In genomic region chr4:68256284-68256683, GRCh38 we compare ENCODE assay signal across 25 cellular contexts. TPM values are rescaled to one million over a fixed set of nuclear protein-coding genes. Genes with fewer than 3 reads are reported as not detected.
DNase-seq lines count a peak whose midpoint lies in the region; ATAC-seq, FAIRE-seq and TF ChIP-seq lines count a peak whose summit lies in the region.
"Had no signal": no experiment of that assay in that cellular context is flagged by ENCODE, and none has a peak within 500 bp of the region (broad histone marks: within the 10 kb centered on the region; RNA-seq: fewer than 3 reads in every experiment).

No MANE protein-coding gene starts in this region.

- DNase-seq in HepG2 (ENCODE audit: low spot score) (no peak), right lobe of liver (no peak), K562 (ENCODE audit: extremely low read depth in 1 of 4, low spot score in 3 of 4) (peak in 2 of 4 experiments; percentile 7 to 67), mesendoderm (peak; percentile 89), Karpas-422 (no peak)
- DNase-seq: AML-193, COR-L47, GDM1, H9, NCI-H1105, NCI-H1694, NCI-H2227 treated with DMSO at 0.1 percent for 48 hours, NCI-H510A treated with DMSO at 0.1 percent for 48 hours, NCI-H774, PC-9 had no signal

- H2BK15ac ChIP-seq in mesendoderm (replicated peaks; ENCODE audit: low read depth): no peak overlapping the region

- WGBS in HepG2 (ENCODE audit: low lambda C conversion rate): 24% methylated on average over 3 of the region's 3 CpGs
- WGBS in right lobe of liver (ENCODE audit: insufficient coverage, low coverage, low lambda C conversion rate, missing lambda C conversion rate): 35% methylated on average over 3 of the region's 3 CpGs
- 6% methylated on average over 3 of the region's 3 CpGs for WGBS in K562 (ENCODE audit: insufficient coverage, low coverage, missing lambda C conversion rate)
- WGBS in mesendoderm (ENCODE audit: extremely low coverage, insufficient coverage, low lambda C conversion rate): no CpG with 5 or more reads among the region's 3 CpGs

- H3K79me2 ChIP-seq in HepG2 (ENCODE audit: insufficient read depth, low read length) (no peaks in the 10 kb centered on the region), K562 (ENCODE audit: control insufficient read depth, insufficient read depth, low read length) (no peaks in the 10 kb centered on the region), mesendoderm (ENCODE audit: control insufficient read depth, insufficient read depth, low read length) (no peaks in the 10 kb centered on the region), Karpas-422 (ENCODE audit: low read length) (no peaks in the 10 kb centered on the region)

- no peaks in the 10 kb centered on the region for H3K36me3 ChIP-seq in HepG2 (replicated peaks in 1 of 2; ENCODE audit: control insufficient read depth in 1 of 2, insufficient read depth in 2 of 2, low read length in 2 of 2)
- H3K36me3 ChIP-seq in right lobe of liver: no peaks in the 10 kb centered on the region
- no peaks in the 10 kb centered on the region for H3K36me3 ChIP-seq in K562 (ENCODE audit: control insufficient read depth, insufficient read depth, low read length)
- no peaks in the 10 kb centered on the region for H3K36me3 ChIP-seq in mesendoderm (ENCODE audit: control insufficient read depth, insufficient read depth, low read length)
- H3K36me3 ChIP-seq in Karpas-422 (ENCODE audit: insufficient read depth, low read length): no peaks in the 10 kb centered on the region

- H3K27ac ChIP-seq in HepG2 (ENCODE audit: extremely low read length, insufficient read depth, low read length) (no peak overlapping the region), right lobe of liver (no peak overlapping the region), K562 (ENCODE audit: extremely low read depth, low read depth, low read length) (peak overlapping the region; percentile 63; the same call in 1 of the 3 replicates), mesendoderm (ENCODE audit: low read depth, low read length) (no peak overlapping the region), Karpas-422 (ENCODE audit: low read length) (no peak overlapping the region)
- H3K27ac ChIP-seq: 22Rv1, HL-60, PC-9, RWPE1 had no signal

- no peaks in the 10 kb centered on the region for H3K9me1 ChIP-seq in K562 (ENCODE audit: control insufficient read depth, insufficient read depth, low read length)

- no peak overlapping the region for H4K8ac ChIP-seq in mesendoderm (ENCODE audit: low read depth, low read length)

- no peak overlapping the region for H3K18ac ChIP-seq in mesendoderm (ENCODE audit: low read length)

- no peak overlapping the region for H4K5ac ChIP-seq in mesendoderm (ENCODE audit: low read length)

- H3K4me1 ChIP-seq in HepG2 (ENCODE audit: insufficient read depth, low read length) (no peaks in the 10 kb centered on the region), right lobe of liver (no peaks in the 10 kb centered on the region), K562 (replicated peaks in 1 of 2; ENCODE audit: control insufficient read depth in 2 of 2, insufficient read depth in 2 of 2, low read length in 2 of 2) (peaks cover 0 to 10% of the 10 kb centered on the region in 2 experiments; a peak in 2 of 5 replicates), mesendoderm (ENCODE audit: control insufficient read depth, low read depth, low read length) (no peaks in the 10 kb centered on the region), Karpas-422 (ENCODE audit: low read length) (no peaks in the 10 kb centered on the region)

- TF ChIP-seq EP300 in HepG2 (IDR thresholded peaks at IDR 0.05; ENCODE audit: low read depth in 2 of 2, low read length in 2 of 2) (no peak), HepG2 (CRISPR knock-in tag; IDR thresholded peaks at IDR 0.05; ENCODE audit: borderline replicate concordance) (no peak), K562 (IDR thresholded peaks at IDR 0.05; ENCODE audit: low read length) (peak; percentile 14; the same call in 1 of the 2 replicates)

- H2AK5ac ChIP-seq in mesendoderm (ENCODE audit: low read length): no peak overlapping the region

- no peaks in the 10 kb centered on the region for H3K79me1 ChIP-seq in mesendoderm (ENCODE audit: low read length)

- no peak for ATAC-seq in HepG2
- no peak for ATAC-seq in right lobe of liver
- ATAC-seq in K562: peak; percentile 81
- no peak for ATAC-seq in SK-N-SH treated with all-trans-retinoic acid at 6 μM for 48 hours
- ATAC-seq in GM18861 (IDR thresholded peaks at IDR 0.05; ENCODE audit: unreplicated experiment): no peak
- no peak for ATAC-seq in HG02970 (IDR thresholded peaks at IDR 0.05; ENCODE audit: low FRiP score, unreplicated experiment)

- no peak overlapping the region for H3K4ac ChIP-seq in mesendoderm (ENCODE audit: low read depth, low read length)

- no peaks in the 10 kb centered on the region for H3K9me3 ChIP-seq in HepG2 (ENCODE audit: low read length)
- no peaks in the 10 kb centered on the region for H3K9me3 ChIP-seq in right lobe of liver
- H3K9me3 ChIP-seq in K562 (replicated peaks; ENCODE audit: control insufficient read depth, insufficient read depth, low read depth, low read length): no peaks in the 10 kb centered on the region
- H3K9me3 ChIP-seq in Karpas-422 (ENCODE audit: low read length): no peaks in the 10 kb centered on the region

- no peak overlapping the region for H3K23ac ChIP-seq in mesendoderm (ENCODE audit: low read length)

- no TSS peak for BruUV-seq in HepG2 (replicated peaks; lab: Mats Ljungman, UMichigan)
- no TSS peak for BruUV-seq in K562 (replicated peaks; lab: Mats Ljungman, UMichigan)

- intact Hi-C loops in HepG2 (cut with micrococcal nuclease; ENCODE audit: unreplicated experiment) (no loop called here), right lobe of liver (cut with DNase I) (no loop called here), K562 (cut with micrococcal nuclease) (loop anchor here (10.0 kb wide), 1 partner anchor 181 kb away; no protein-coding TSS in a partner anchor)

- no peaks in the 10 kb centered on the region for H3K9me2 ChIP-seq in Karpas-422 (replicated peaks; ENCODE audit: insufficient read depth, low read length)

- no peak overlapping the region for H3K56ac ChIP-seq in mesendoderm (ENCODE audit: low read length)

- H2BK5ac ChIP-seq in mesendoderm (ENCODE audit: low read length): no peak overlapping the region

- no peak overlapping the region for H3K4me3 ChIP-seq in HepG2 (replicated peaks in 1 of 3; ENCODE audit: insufficient read depth in 1 of 3, low read depth in 2 of 3, low read length in 3 of 3)
- no peak overlapping the region for H3K4me3 ChIP-seq in right lobe of liver
- H3K4me3 ChIP-seq in K562: no peak overlapping the region
- no peak overlapping the region for H3K4me3 ChIP-seq in mesendoderm (ENCODE audit: low read length)
- H3K4me3 ChIP-seq in Karpas-422 (ENCODE audit: low read length): no peak overlapping the region
- H3K4me3 ChIP-seq: PC-9 had no signal

- TF ChIP-seq RAD21 in HepG2 (CRISPR knock-in tag; IDR thresholded peaks at IDR 0.05): no peak
- TF ChIP-seq RAD21 in K562 (CRISPR knock-in tag; conservative IDR thresholded peaks at IDR 0.05 in 1 of 2, IDR thresholded peaks at IDR 0.05 in 1 of 2): no peak

- H2AFZ ChIP-seq in HepG2 (ENCODE audit: low read length) (peak overlapping the region; percentile 23), K562 (ENCODE audit: low read depth, low read length) (peak overlapping the region; percentile 78), Karpas-422 (ENCODE audit: low read length) (no peak overlapping the region)
- H2AFZ ChIP-seq: PC-9 had no signal

- TF ChIP-seq POLR2A in HepG2 (IDR thresholded peaks at IDR 0.05; ENCODE audit: insufficient read depth in 1 of 2, low read depth in 2 of 2, low read length in 2 of 2) (no peak), right lobe of liver (IDR thresholded peaks at IDR 0.05) (no peak), K562 (conservative IDR thresholded peaks at IDR 0.05) (no peak)

- H3K27me3 ChIP-seq in HepG2 (ENCODE audit: control insufficient read depth in 1 of 2, insufficient read depth in 2 of 2, low read length in 2 of 2) (no peaks in the 10 kb centered on the region; a peak in 1 of 5 replicates), right lobe of liver (no peaks in the 10 kb centered on the region), K562 (ENCODE audit: control insufficient read depth in 2 of 2, insufficient read depth in 2 of 2, low read length in 2 of 2) (no peaks in the 10 kb centered on the region), mesendoderm (ENCODE audit: insufficient read depth, low read length, poor library complexity) (no peaks in the 10 kb centered on the region), Karpas-422 (ENCODE audit: low read length) (no peaks in the 10 kb centered on the region)

- CTCF ChIA-PET in HepG2 (lab: Yijun Ruan, JAX; ENCODE audit: low intra/inter-chr PET ratio, low total read pairs): no interaction called here
- CTCF ChIA-PET in K562 (lab: Yijun Ruan, JAX; ENCODE audit: low intra/inter-chr PET ratio): no interaction called here

- in situ Hi-C loops in HepG2 (cut with HindIII; ENCODE audit: extremely low pct_ligation_motif_present, low pct_unique_long_range_greater_than_20kb): no loop called here
- in situ Hi-C loops in K562 (cut with MboI): no loop called here

- peak overlapping the region; percentile 62 for H2BK120ac ChIP-seq in mesendoderm (ENCODE audit: low read depth, low read length)

- no peak overlapping the region for H3K9ac ChIP-seq in HepG2 (ENCODE audit: insufficient read depth, low read depth, low read length)
- H3K9ac ChIP-seq in K562 (ENCODE audit: insufficient read depth in 1 of 2, low read depth in 2 of 2, low read length in 2 of 2): no peak overlapping the region; a peak in 1 of 4 replicates
- H3K9ac ChIP-seq in mesendoderm (ENCODE audit: low read length): no peak overlapping the region
- no peak overlapping the region for H3K9ac ChIP-seq in Karpas-422 (ENCODE audit: low read length)

- H3K4me2 ChIP-seq in HepG2 (ENCODE audit: low read depth, low read length): no peak overlapping the region
- H3K4me2 ChIP-seq in K562 (ENCODE audit: insufficient read depth, low read length): peak overlapping the region; percentile 26; the same call in 1 of the 2 replicates
- no peak overlapping the region for H3K4me2 ChIP-seq in mesendoderm (ENCODE audit: low read length)
- no peak overlapping the region for H3K4me2 ChIP-seq in Karpas-422 (ENCODE audit: low read depth, low read length, poor library complexity, severe bottlenecking)
- H3K4me2 ChIP-seq: PC-9 had no signal

- TF ChIP-seq CTCF in HepG2 (CRISPR knock-in tag; IDR thresholded peaks at IDR 0.05) (no peak), right lobe of liver (IDR thresholded peaks at IDR 0.05) (no peak), K562 (IDR thresholded peaks at IDR 0.05 in 2 of 3, conservative IDR thresholded peaks at IDR 0.05 in 1 of 3; ENCODE audit: insufficient read depth in 2 of 3, low read depth in 1 of 3, low read length in 3 of 3) (no peak)

- POLR2A ChIA-PET in HepG2 (lab: Yijun Ruan, JAX): no interaction called here
- POLR2A ChIA-PET in K562 (lab: Yijun Ruan, JAX): interaction anchor here (0.7 kb wide), 1 partner anchor 16 kb away, joined by 3 read pairs; no protein-coding TSS in a partner anchor

- H4K20me1 ChIP-seq in HepG2 (ENCODE audit: insufficient read depth, low read length) (no peaks in the 10 kb centered on the region), K562 (replicated peaks; ENCODE audit: control insufficient read depth, insufficient read depth, low read length) (no peaks in the 10 kb centered on the region), Karpas-422 (ENCODE audit: insufficient read depth, low read depth, low read length) (no peaks in the 10 kb centered on the region)

- FAIRE-seq in HepG2 (lab: Jason Lieb, UNC): no peak
- FAIRE-seq in K562 (lab: Jason Lieb, UNC): peak; percentile 76
- FAIRE-seq: HTR-8/SVneo had no signal

RNA-seq across cellular contexts. Expression of gene TMPRSS11B, which starts 10.8 kb away (rescaled TPM):
- total RNA-seq in HepG2 (2016; rRNA removed; fragmentation: Illumina TruSeq; extraction: Trizol) (not detected in 2 replicates), right lobe of liver (not detected), K562 (2014; rRNA removed) (not detected in 2 replicates), K562 (2014; rRNA removed; fragmentation: Illumina TruSeq; extraction: Trizol) (0.07 TPM in 1 of 2 replicates, not detected in the other), K562 (2015; rRNA removed; fragmentation: Illumina TruSeq; extraction: Trizol) (not detected in 2 replicates), K562 (2021) (not detected in 2 replicates)
- not detected in 2 replicates for total RNA-seq in HepG2 (2016; cell fraction: cytosol; rRNA removed; fragmentation: Illumina TruSeq; extraction: Trizol; ENCODE audit: low read depth)
- not detected in 2 replicates for total RNA-seq in HepG2 (2016; cell fraction: insoluble cytoplasmic fraction; rRNA removed; fragmentation: Illumina TruSeq; extraction: Trizol)
- not detected in 2 replicates for total RNA-seq in HepG2 (2016; cell fraction: membrane; rRNA removed; fragmentation: Illumina TruSeq; extraction: Trizol)
- total RNA-seq in HepG2 (2016; cell fraction: nucleus; rRNA removed; fragmentation: Illumina TruSeq; extraction: Trizol): not detected in 2 replicates
- polyA plus RNA-seq in HepG2 (2011; rRNA removed) (not detected in 2 replicates), K562 (2011; rRNA removed) (0.03 TPM in 1 of 2 replicates, not detected in the other), K562 (2014; fragmentation: Illumina TruSeq; extraction: Trizol) (not detected in 2 replicates), K562 (2014; fragmentation: Nextera tagmentation; extraction: Ambion mirVana) (not detected), K562 (2014; rRNA removed) (0.03 and 0.20 TPM in 2 replicates)
- not detected in 2 replicates for polyA plus RNA-seq in HepG2 (2011; cell fraction: cytosol; rRNA removed)
- polyA plus RNA-seq in HepG2 (2011; cell fraction: nucleus; rRNA removed): not detected in 2 replicates
- polyA plus RNA-seq in HepG2 (2012): not detected in 2 replicates
- polyA plus RNA-seq in HepG2 (2016; cell fraction: cytosol; fragmentation: Illumina TruSeq; extraction: Trizol; ENCODE audit: low read depth): not detected in 2 replicates
- polyA plus RNA-seq in HepG2 (2016; cell fraction: insoluble cytoplasmic fraction; fragmentation: Illumina TruSeq; extraction: Trizol; ENCODE audit: low read depth): not detected in 2 replicates
- polyA plus RNA-seq in HepG2 (2016; cell fraction: membrane; fragmentation: Illumina TruSeq; extraction: Trizol; ENCODE audit: low read depth): not detected in 2 replicates
- not detected in 2 replicates for polyA plus RNA-seq in HepG2 (2016; cell fraction: nucleus; fragmentation: Illumina TruSeq; extraction: Trizol; ENCODE audit: insufficient read depth, low read depth)
- polyA minus RNA-seq in HepG2 (2011; rRNA and poly(A)+ RNA removed; ENCODE audit: low replicate concordance): not detected in 2 replicates
- polyA minus RNA-seq in HepG2 (2011; cell fraction: cytosol; rRNA and poly(A)+ RNA removed): not detected in 2 replicates
- polyA minus RNA-seq in HepG2 (2011; cell fraction: nucleus; rRNA and poly(A)+ RNA removed): not detected in 2 replicates
- total RNA-seq in K562 (2011; cell fraction: chromatin; rRNA removed; ENCODE audit: low replicate concordance): not detected in 2 replicates
- not detected in 2 replicates for total RNA-seq in K562 (2011; cell fraction: nucleolus; rRNA removed)
- total RNA-seq in K562 (2011; cell fraction: nucleoplasm; rRNA removed): not detected in 2 replicates
- not detected in 2 replicates for polyA plus RNA-seq in K562 (2011; cell fraction: cytosol; rRNA removed)
- 0.13 and 0.18 TPM in 2 replicates for polyA plus RNA-seq in K562 (2011; cell fraction: nucleus; rRNA removed)
- 0.05 and 0.08 TPM in 2 replicates for polyA plus RNA-seq in K562 (2012)
- not detected in 2 replicates for polyA minus RNA-seq in K562 (2011; rRNA and poly(A)+ RNA removed)
- not detected in 2 replicates for polyA minus RNA-seq in K562 (2011; cell fraction: cytosol; rRNA and poly(A)+ RNA removed)
- polyA minus RNA-seq in K562 (2011; cell fraction: nucleus; rRNA and poly(A)+ RNA removed): not detected in 2 replicates
- not detected for polyA plus RNA-seq in mesendoderm (2013, experiment 1 of 2)
- polyA plus RNA-seq in mesendoderm (2013, experiment 2 of 2): not detected
- not detected in 2 replicates for total RNA-seq in Karpas-422 (2014; rRNA removed; shearing (Covaris generic); ENCODE audit: low replicate concordance)
- total RNA-seq: H9, LHCN-M2, PC-9 had no signal
- polyA plus RNA-seq: CD14-positive monocyte, IgD-negative memory B cell had no signal

Comparison
In these comparisons a context has a peak if more than half of its experiments do, and no peak if none do; other contexts are left out.
1. Of the 241 proteins assayed by ChIP-seq in both HepG2 and K562: peak only in HepG2: none; only in K562: ADNP, EP300, FOSL1, MEIS2, NCOR1, SOX6 and 1 more; in both: none; in neither: 234.